In the genomic region with DNA sequence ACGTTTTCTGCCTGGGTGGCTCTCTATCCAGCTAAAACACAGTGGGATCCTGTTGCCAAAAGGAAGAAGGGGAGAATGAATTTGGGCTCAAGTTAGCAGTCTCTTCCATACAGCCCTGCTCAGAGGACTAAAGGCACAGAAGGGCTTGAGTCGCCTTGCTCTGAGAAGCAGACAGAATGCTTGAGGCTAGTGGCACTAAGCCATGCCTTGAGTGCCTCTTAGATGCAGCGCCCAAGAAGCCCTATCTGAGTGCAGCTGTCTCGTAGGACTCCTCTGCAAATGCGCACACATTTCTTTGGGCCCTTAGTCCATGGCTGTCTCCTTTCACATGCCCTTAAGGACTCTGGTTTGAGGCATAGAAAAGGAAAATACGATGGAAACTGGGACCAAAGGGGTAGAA, we compare ENCODE assay signal across 13 cellular contexts.
DNase-seq lines count a peak whose midpoint lies in the region; ATAC-seq and TF ChIP-seq lines count a peak whose summit lies in the region.
"Had no signal": no experiment of that assay in that cellular context is flagged by ENCODE, and none has a peak within 500 bp of the region (broad histone marks: within the 10 kb centered on the region; RNA-seq: fewer than 3 reads in every experiment).

No MANE protein-coding gene starts in this region.

- peak overlapping the region in 4 of 11 experiments; percentile 1 to 47 (median 27); a peak in 7 of 22 replicates for H3K9ac ChIP-seq in BLaER1 treated with 17β-estradiol and CSF1 and Interleukin-3, amounts not matched to agents 10 nM and 100 nM
- H3K9ac ChIP-seq: GM23248 had no signal

- no peak overlapping the region for H3K4me3 ChIP-seq in BLaER1 treated with 17β-estradiol and CSF1 and Interleukin-3, amounts not matched to agents 10 nM and 100 nM
- H3K4me3 ChIP-seq in lower lobe of right lung (no peak overlapping the region), upper lobe of right lung (no peak overlapping the region)
- H3K4me3 ChIP-seq: GM23248 had no signal

- H4K20me1 ChIP-seq in BLaER1 treated with 17β-estradiol and CSF1 and Interleukin-3, amounts not matched to agents 10 nM and 100 nM: no peaks in the 10 kb centered on the region

- H3K27me3 ChIP-seq in BLaER1 treated with 17β-estradiol and CSF1 and Interleukin-3, amounts not matched to agents 10 nM and 100 nM: no peaks in the 10 kb centered on the region
- H3K27me3 ChIP-seq in lower lobe of right lung (ENCODE audit: low read depth) (no peaks in the 10 kb centered on the region), upper lobe of right lung (no peaks in the 10 kb centered on the region)

- no peaks in the 10 kb centered on the region for H3K36me3 ChIP-seq in BLaER1 treated with 17β-estradiol and CSF1 and Interleukin-3, amounts not matched to agents 10 nM and 100 nM
- no peaks in the 10 kb centered on the region for H3K36me3 ChIP-seq in lower lobe of right lung
- H3K36me3 ChIP-seq in upper lobe of right lung: no peaks in the 10 kb centered on the region

- DNase-seq in M059J (ENCODE audit: low read depth) (peak; percentile 29), lower lobe of right lung (peak; percentile 49), upper lobe of right lung (no peak), AG08395 (ENCODE audit: low spot score) (no peak)
- no peak for DNase-seq in activated CD4-positive, alpha-beta T cell treated with anti-CD3 and anti-CD28 coated beads, Interleukin-2, amount 50 U/mL, for 1 hour
- DNase-seq: ACHN; AML-193; CD4-positive, alpha-beta memory T cell; GDM1; GM23248; HCEC 1CT had no signal

- H3K27ac ChIP-seq in BLaER1 treated with 17β-estradiol and CSF1 and Interleukin-3, amounts not matched to agents 10 nM and 100 nM: peak overlapping the region in 9 of 11 experiments; percentile 1 to 89 (median 72); a peak in 16 of 22 replicates
- no peak overlapping the region for H3K27ac ChIP-seq in lower lobe of right lung
- H3K27ac ChIP-seq in upper lobe of right lung: no peak overlapping the region
- H3K27ac ChIP-seq: GM23248 had no signal

- peaks cover 0 to 66% (median 16%) of the 10 kb centered on the region in 11 experiments; a peak in 14 of 22 replicates for H3K9me3 ChIP-seq in BLaER1 treated with 17β-estradiol and CSF1 and Interleukin-3, amounts not matched to agents 10 nM and 100 nM (replicated peaks in 1 of 11)
- H3K9me3 ChIP-seq in lower lobe of right lung (no peaks in the 10 kb centered on the region), upper lobe of right lung (no peaks in the 10 kb centered on the region)

- intact Hi-C loops in lower lobe of right lung (cut with DNase I) (no loop called here), upper lobe of right lung (cut with DNase I) (no loop called here)

- no peak for TF ChIP-seq CTCF in lower lobe of right lung (IDR thresholded peaks at IDR 0.05)
- TF ChIP-seq CTCF in upper lobe of right lung (IDR thresholded peaks at IDR 0.05): no peak

- peak overlapping the region in 8 of 11 experiments; percentile 31 to 81 (median 76); a peak in 15 of 22 replicates for H3K4me2 ChIP-seq in BLaER1 treated with 17β-estradiol and CSF1 and Interleukin-3, amounts not matched to agents 10 nM and 100 nM

- ATAC-seq in lower lobe of right lung (peak; percentile 60 to 71), upper lobe of right lung (peak; percentile 68), HG02571 (IDR thresholded peaks at IDR 0.05; ENCODE audit: unreplicated experiment) (no peak)

- peaks cover 0 to 43% (median 20%) of the 10 kb centered on the region in 10 experiments; a peak in 17 of 20 replicates for H3K4me1 ChIP-seq in BLaER1 treated with 17β-estradiol and CSF1 and Interleukin-3, amounts not matched to agents 10 nM and 100 nM
- H3K4me1 ChIP-seq in lower lobe of right lung: no peaks in the 10 kb centered on the region
- no peaks in the 10 kb centered on the region for H3K4me1 ChIP-seq in upper lobe of right lung

Comparison
In these comparisons a context has a peak if more than half of its experiments do, and no peak if none do; other contexts are left out.
1. H3K27ac ChIP-seq: peak in BLaER1 treated with 17β-estradiol and CSF1 and Interleukin-3, amounts not matched to agents 10 nM and 100 nM (9 of 11); none in lower lobe of right lung (single experiment) and upper lobe of right lung (single experiment).
2. DNase-seq: peak in M059J (single experiment) and lower lobe of right lung (single experiment); none in upper lobe of right lung (single experiment), AG08395 (single experiment) and activated CD4-positive, alpha-beta T cell treated with anti-CD3 and anti-CD28 coated beads, Interleukin-2, amount 50 U/mL, for 1 hour (single experiment).